ENCODE assay signal across 1 cellular context in genomic region chr9:36141288-36141687, GRCh38.
TF ChIP-seq lines count a peak whose summit lies in the region.

No MANE protein-coding gene starts in this region.

TF ChIP-seq in K562, 482 proteins besides CTCF, POLR2A, EP300 and RAD21:
- no peak for TF ChIP-seq GMEB1 (CRISPR knock-in tag; IDR thresholded peaks at IDR 0.05)
- TF ChIP-seq ZBTB9 (CRISPR knock-in tag; IDR thresholded peaks at IDR 0.05) = no peak
- TF ChIP-seq ZNF592 (IDR thresholded peaks at IDR 0.05) = no peak
- no peak for TF ChIP-seq STAT6 (CRISPR knock-in tag; IDR thresholded peaks at IDR 0.05)
- no peak for TF ChIP-seq ZNF212 (CRISPR knock-in tag; IDR thresholded peaks at IDR 0.05)
- no peak for TF ChIP-seq ZNF324 (CRISPR knock-in tag; IDR thresholded peaks at IDR 0.05)
- TF ChIP-seq ZBTB49 (CRISPR knock-in tag; IDR thresholded peaks at IDR 0.05; ENCODE audit: borderline replicate concordance) = no peak
